ENCODE assay signal across 15 cellular contexts in genomic region chr6:169971951-169972651, GRCh38.
DNase-seq lines count a peak whose midpoint lies in the region; ATAC-seq and TF ChIP-seq lines count a peak whose summit lies in the region.
"Had no signal": no experiment of that assay in that cellular context is flagged by ENCODE, and none has a peak within 500 bp of the region (broad histone marks: within the 10 kb centered on the region; RNA-seq: fewer than 3 reads in every experiment).

No MANE protein-coding gene starts in this region.

- no peaks in the 10 kb centered on the region for H3K4me1 ChIP-seq in sigmoid colon

- H3K36me3 Mint-ChIP-seq in CD14-positive monocyte (no peaks in the 10 kb centered on the region), glutamatergic neuron (ENCODE audit: unreplicated experiment) (peaks cover 5% of the 10 kb centered on the region)
- H3K36me3 Mint-ChIP-seq: IgD-negative memory B cell had no signal

- H3K27me3 Mint-ChIP-seq in CD14-positive monocyte (ENCODE audit: low read depth in 3 of 3), result peaks cover 3 to 14% (median 7%) of the 10 kb centered on the region in 3 donors
- peaks cover 18% of the 10 kb centered on the region for H3K27me3 Mint-ChIP-seq in glutamatergic neuron (ENCODE audit: unreplicated experiment)

- no peaks in the 10 kb centered on the region for H3K27me3 ChIP-seq in sigmoid colon
- H3K27me3 ChIP-seq: BLaER1 had no signal

- no peaks in the 10 kb centered on the region for H3K9me3 Mint-ChIP-seq in CD14-positive monocyte
- peaks cover 7% of the 10 kb centered on the region for H3K9me3 Mint-ChIP-seq in glutamatergic neuron (ENCODE audit: unreplicated experiment)
- H3K9me3 Mint-ChIP-seq: IgD-negative memory B cell had no signal

- no peak for TF ChIP-seq POLR2A in sigmoid colon (IDR thresholded peaks at IDR 0.05)

- H3K4me1 Mint-ChIP-seq in CD14-positive monocyte, result peaks cover 3% of the 10 kb centered on the region
- H3K4me1 Mint-ChIP-seq in glutamatergic neuron (ENCODE audit: low read depth, unreplicated experiment), result peaks cover 5% of the 10 kb centered on the region

- no peak overlapping the region for H3K27ac ChIP-seq in sigmoid colon
- H3K27ac ChIP-seq: BLaER1 had no signal

- 89 to 90% methylated on average over 19 of the region's 19 CpGs for WGBS in sigmoid colon, 2 donors

- intact Hi-C loops in CD14-positive monocyte (cut with micrococcal nuclease) (no loop called here), sigmoid colon (cut with DNase I) (no loop called here)

- DNase-seq in 8988T (peak; percentile 5), CD14-positive monocyte (ENCODE audit: low spot score) (peak; percentile 27), glutamatergic neuron (peak; percentile 4), sigmoid colon (peak; percentile 53), DMS53 (lab: John Stamatoyannopoulos, UW) (no peak), NCI-H2029 treated with DMSO at 0.1 percent for 48 hours (lab: John Stamatoyannopoulos, UW) (no peak)
- DNase-seq: DMS 273 treated with DMSO at 0.1 percent for 48 hours, NCI-H1417 treated with DMSO at 0.1 percent for 48 hours, NCI-H2029, NCI-H510A treated with DMSO at 0.1 percent for 48 hours, SIG-M5 had no signal

- no peaks in the 10 kb centered on the region for H3K9me3 ChIP-seq in sigmoid colon
- H3K9me3 ChIP-seq: BLaER1 had no signal

- H3K4me3 ChIP-seq in sigmoid colon, result no peak overlapping the region
- H3K4me3 ChIP-seq: BLaER1 had no signal

- H3K27ac Mint-ChIP-seq in CD14-positive monocyte (no peak overlapping the region), glutamatergic neuron (ENCODE audit: unreplicated experiment) (no peak overlapping the region)
- H3K27ac Mint-ChIP-seq: IgD-negative memory B cell had no signal

- H3K4me3 Mint-ChIP-seq in CD14-positive monocyte (no peak overlapping the region), glutamatergic neuron (ENCODE audit: unreplicated experiment) (no peak overlapping the region)
- H3K4me3 Mint-ChIP-seq: IgD-negative memory B cell had no signal

- TF ChIP-seq CTCF in CD14-positive monocyte (IDR thresholded peaks at IDR 0.05) (no peak), glutamatergic neuron (IDR thresholded peaks at IDR 0.05; ENCODE audit: partially characterized antibody, unreplicated experiment) (no peak), sigmoid colon (IDR thresholded peaks at IDR 0.05) (no peak)

- no peak for ATAC-seq in GM19023 (IDR thresholded peaks at IDR 0.05; ENCODE audit: unreplicated experiment)
- ATAC-seq: HCT116 had no signal

- no peak for TF ChIP-seq EP300 in sigmoid colon (IDR thresholded peaks at IDR 0.05)

- no peaks in the 10 kb centered on the region for H3K36me3 ChIP-seq in sigmoid colon
- H3K36me3 ChIP-seq: BLaER1 had no signal

Comparison
In these comparisons a context has a peak if more than half of its experiments do, and no peak if none do; other contexts are left out.
1. DNase-seq: peak in 8988T (single experiment), CD14-positive monocyte (single experiment), glutamatergic neuron (single experiment) and sigmoid colon (single experiment); none in DMS53 (single experiment) and NCI-H2029 treated with DMSO at 0.1 percent for 48 hours (single experiment).